In the genomic region with DNA sequence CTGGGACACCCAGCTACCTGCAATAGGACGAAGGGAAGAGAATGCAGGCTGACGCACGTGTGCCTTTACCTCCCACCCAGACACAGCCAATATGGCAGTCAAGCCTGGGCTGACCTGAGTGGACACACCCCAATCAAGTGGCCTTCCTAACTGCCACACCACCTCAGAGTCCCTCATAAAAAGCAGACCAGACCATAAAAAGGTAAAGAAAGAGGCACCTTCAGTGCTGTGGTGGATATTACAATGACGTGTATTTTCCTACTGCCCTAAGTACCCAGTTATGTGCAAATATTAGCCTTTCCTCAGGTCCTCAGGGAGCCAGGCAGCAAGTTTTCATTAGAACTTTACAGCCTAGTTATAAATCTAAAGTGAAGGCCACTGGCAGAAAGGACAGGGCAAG, we compare ENCODE assay signal across 18 cellular contexts.
"Had no signal": no experiment of that assay in that cellular context is flagged by ENCODE, and none has a peak within 500 bp of the region (broad histone marks: within the 10 kb centered on the region; RNA-seq: fewer than 3 reads in every experiment).

No MANE protein-coding gene starts in this region.

- H3K4me3 Mint-ChIP-seq: natural killer cell; stimulated activated naive CD8-positive, alpha-beta T cell treated with anti-CD3 and anti-CD28 coated beads, Interleukin-15, amount 100 ng/mL, for 72 hours had no signal

- FAIRE-seq: frontal cortex, islet of Langerhans, small intestine had no signal

- H3K4me1 Mint-ChIP-seq: natural killer cell; stimulated activated naive CD8-positive, alpha-beta T cell treated with anti-CD3 and anti-CD28 coated beads, Interleukin-15, amount 100 ng/mL, for 72 hours had no signal

- ATAC-seq: left cardiac atrium; left ventricle myocardium superior; lower lobe of right lung; natural killer cell; right lobe of liver; stimulated activated naive CD8-positive, alpha-beta T cell treated with anti-CD3 and anti-CD28 coated beads, Interleukin-15, amount 100 ng/mL, for 72 hours; upper lobe of right lung had no signal

- DNase-seq: cortex of kidney; effector CD4-positive, alpha-beta T cell; head of caudate nucleus; left cardiac atrium; left ventricle myocardium superior; lower lobe of right lung; natural killer cell; right lobe of liver; small intestine; stimulated activated CD4-positive, alpha-beta T cell treated with anti-CD3 and anti-CD28 coated beads, Interleukin-15, amount 100 ng/mL, for 24 hours; stimulated activated CD4-positive, alpha-beta T cell treated with anti-CD3 and anti-CD28 coated beads, Interleukin-2, amount 100 ng/mL, for 48 hours; stimulated activated naive CD4-positive, alpha-beta T cell; stimulated activated naive CD8-positive, alpha-beta T cell treated with anti-CD3 and anti-CD28 coated beads, Interleukin-15, amount 100 ng/mL, for 72 hours; transverse colon; upper lobe of right lung had no signal

- H3K9me3 Mint-ChIP-seq: natural killer cell; stimulated activated naive CD8-positive, alpha-beta T cell treated with anti-CD3 and anti-CD28 coated beads, Interleukin-15, amount 100 ng/mL, for 72 hours had no signal

- H3K36me3 Mint-ChIP-seq: natural killer cell had no signal

- H3K27ac Mint-ChIP-seq: natural killer cell; progenitor cell of endocrine pancreas; stimulated activated naive CD8-positive, alpha-beta T cell treated with anti-CD3 and anti-CD28 coated beads, Interleukin-15, amount 100 ng/mL, for 72 hours had no signal
